ENCODE assay signal across 10 cellular contexts in the genomic region with DNA sequence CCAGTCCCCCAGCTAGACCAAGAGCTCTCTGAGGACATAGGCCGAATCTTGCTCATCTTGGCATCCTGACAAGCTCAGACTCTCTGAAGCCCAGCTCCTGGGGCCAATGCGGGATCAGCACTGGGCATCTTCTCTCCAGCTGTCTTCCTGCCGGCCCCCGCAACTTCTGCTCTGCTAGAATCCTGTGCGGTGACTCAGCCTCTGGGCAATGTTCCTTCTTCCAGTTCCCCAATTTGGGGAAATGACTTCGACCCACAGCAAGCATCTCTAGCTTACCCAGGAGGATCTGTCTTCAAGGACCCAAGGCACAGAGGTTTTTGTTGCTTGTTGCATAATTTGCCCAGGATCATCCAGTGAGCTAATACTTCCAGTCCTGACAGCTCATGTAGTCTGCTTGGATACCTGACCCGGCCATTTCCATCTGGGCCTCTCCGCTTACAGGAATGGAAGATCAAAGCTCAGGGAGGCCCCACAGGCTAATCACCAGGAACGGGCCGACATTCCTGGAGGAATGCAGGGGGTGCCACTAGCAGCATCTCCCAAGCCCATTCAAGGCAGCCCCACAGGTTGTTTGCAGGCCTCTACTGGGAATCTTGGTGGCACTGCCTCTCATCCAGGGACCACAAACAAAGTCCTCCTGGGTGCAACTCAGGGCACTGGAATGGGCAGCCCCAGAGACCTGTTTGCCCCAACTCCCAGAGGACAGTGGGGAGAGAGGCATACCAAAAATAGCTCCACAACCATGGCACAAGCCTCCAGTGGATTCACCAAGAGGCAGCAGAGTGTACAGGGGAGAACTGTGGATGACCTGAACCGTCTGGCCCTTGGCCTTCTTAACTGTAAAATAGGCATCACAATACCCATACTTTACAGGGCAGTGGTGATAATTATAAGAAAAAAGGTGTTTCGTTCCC.
DNase-seq lines count a peak whose midpoint lies in the region; ATAC-seq and TF ChIP-seq lines count a peak whose summit lies in the region.
"Had no signal": no experiment of that assay in that cellular context is flagged by ENCODE, and none has a peak within 500 bp of the region (broad histone marks: within the 10 kb centered on the region; RNA-seq: fewer than 3 reads in every experiment).

No MANE protein-coding gene starts in this region.

- H3K9ac ChIP-seq in neural progenitor cell, result no peak overlapping the region

- WGBS in esophagus, 2 donors, result 39 to 49% methylated on average over 12 of the region's 12 CpGs

- no TSS peak for BruUV-seq in Calu3 (replicated peaks; lab: Mats Ljungman, UMichigan)

- intact Hi-C loops in Calu3 (cut with micrococcal nuclease; ENCODE audit: unreplicated experiment), result no loop called here

- no peaks in the 10 kb centered on the region for H3F3A ChIP-seq in neural progenitor cell (ENCODE audit: low read depth)

- H3K27me3 Mint-ChIP-seq in neural progenitor cell (ENCODE audit: insufficient read depth, low read depth), result peaks cover 5% of the 10 kb centered on the region
- no peaks in the 10 kb centered on the region for H3K27me3 Mint-ChIP-seq in Calu3 (ENCODE audit: unreplicated experiment)
- H3K27me3 Mint-ChIP-seq: naive B cell had no signal

- no peak overlapping the region for H3K4me3 ChIP-seq in AG10803 (ENCODE audit: low read length)
- H3K4me3 ChIP-seq in esophagus (ENCODE audit: low read depth in 1 of 2, low read length in 2 of 2), result no peak overlapping the region
- H3K4me3 ChIP-seq in neural progenitor cell, result no peak overlapping the region

- CTCF ChIA-PET in Calu3 (lab: Charles Lee), result no interaction called here

- DNase-seq in AG10803 (ENCODE audit: low read depth) (peak; percentile 99), RPMI7951 (ENCODE audit: low read depth) (peak; percentile 95), neural progenitor cell (ENCODE audit: low spot score) (no peak), Calu3 (no peak), SHP77 (lab: John Stamatoyannopoulos, UW) (no peak)
- DNase-seq: DMS79, naive B cell had no signal

- H3K9me3 Mint-ChIP-seq in neural progenitor cell, result no peaks in the 10 kb centered on the region
- no peaks in the 10 kb centered on the region for H3K9me3 Mint-ChIP-seq in Calu3 (ENCODE audit: low read depth, unreplicated experiment)
- H3K9me3 Mint-ChIP-seq: naive B cell had no signal

- TF ChIP-seq CTCF in AG10803 (conservative IDR thresholded peaks at IDR 0.05; ENCODE audit: low read length) (no peak), neural progenitor cell (IDR thresholded peaks at IDR 0.05) (no peak), Calu3 (IDR thresholded peaks at IDR 0.05; ENCODE audit: unreplicated experiment) (no peak)

- H4K20me1 ChIP-seq in neural progenitor cell (ENCODE audit: low read depth), result no peaks in the 10 kb centered on the region

- H3K9me3 ChIP-seq in esophagus (ENCODE audit: control insufficient read depth in 2 of 2, insufficient read depth in 1 of 2, low read depth in 1 of 2, low read length in 1 of 2) (no peaks in the 10 kb centered on the region), neural progenitor cell (ENCODE audit: low read depth) (no peaks in the 10 kb centered on the region)

- no peaks in the 10 kb centered on the region for H3K27me3 ChIP-seq in esophagus (ENCODE audit: control insufficient read depth in 1 of 2, insufficient read depth in 2 of 2, low read length in 2 of 2)
- no peaks in the 10 kb centered on the region for H3K27me3 ChIP-seq in neural progenitor cell

- H2AFZ ChIP-seq in neural progenitor cell (replicated peaks), result no peak overlapping the region

- H3K4me1 Mint-ChIP-seq in neural progenitor cell (peaks cover 19% of the 10 kb centered on the region), Calu3 (ENCODE audit: low read depth, unreplicated experiment) (no peaks in the 10 kb centered on the region)

- H3K4me2 ChIP-seq in neural progenitor cell, result no peak overlapping the region

- no peaks in the 10 kb centered on the region for H3K79me2 ChIP-seq in neural progenitor cell (ENCODE audit: low read depth)

- ATAC-seq in GM19324 (IDR thresholded peaks at IDR 0.05; ENCODE audit: low FRiP score, unreplicated experiment), result no peak
- ATAC-seq in HG03045 (IDR thresholded peaks at IDR 0.05; ENCODE audit: unreplicated experiment), result no peak

- peaks cover 18 to 35% of the 10 kb centered on the region in 2 donors for H3K4me1 ChIP-seq in esophagus (ENCODE audit: control insufficient read depth in 2 of 2, insufficient read depth in 2 of 2, low read length in 1 of 2)
- peaks cover 15% of the 10 kb centered on the region for H3K4me1 ChIP-seq in neural progenitor cell

- peak overlapping the region; percentile 50 for H3K27ac Mint-ChIP-seq in neural progenitor cell
- no peak overlapping the region for H3K27ac Mint-ChIP-seq in Calu3 (ENCODE audit: unreplicated experiment)

- peak overlapping the region; percentile 23 for H3K4me3 Mint-ChIP-seq in neural progenitor cell
- no peak overlapping the region for H3K4me3 Mint-ChIP-seq in Calu3 (ENCODE audit: low read depth, unreplicated experiment)

- H3K27ac ChIP-seq in esophagus (ENCODE audit: low read depth in 2 of 2, low read length in 1 of 2) (peak overlapping the region; percentile 61 to 73), neural progenitor cell (no peak overlapping the region)

- H3K36me3 ChIP-seq in esophagus (ENCODE audit: control insufficient read depth in 2 of 2, insufficient read depth in 2 of 2, low read length in 1 of 2), result peaks cover 0 to 20% of the 10 kb centered on the region in 2 donors
- H3K36me3 ChIP-seq in neural progenitor cell, result no peaks in the 10 kb centered on the region

- H3K36me3 Mint-ChIP-seq in neural progenitor cell, result peaks cover 5% of the 10 kb centered on the region
- no peaks in the 10 kb centered on the region for H3K36me3 Mint-ChIP-seq in Calu3 (ENCODE audit: insufficient read depth, unreplicated experiment)
- H3K36me3 Mint-ChIP-seq: naive B cell had no signal

Comparison
In these comparisons a context has a peak if more than half of its experiments do, and no peak if none do; other contexts are left out.
1. DNase-seq: peak in AG10803 (single experiment) and RPMI7951 (single experiment); none in neural progenitor cell (single experiment), Calu3 (single experiment) and SHP77 (0 of 2).